9 cellular contexts compared by ENCODE assay signal in the genomic region with DNA sequence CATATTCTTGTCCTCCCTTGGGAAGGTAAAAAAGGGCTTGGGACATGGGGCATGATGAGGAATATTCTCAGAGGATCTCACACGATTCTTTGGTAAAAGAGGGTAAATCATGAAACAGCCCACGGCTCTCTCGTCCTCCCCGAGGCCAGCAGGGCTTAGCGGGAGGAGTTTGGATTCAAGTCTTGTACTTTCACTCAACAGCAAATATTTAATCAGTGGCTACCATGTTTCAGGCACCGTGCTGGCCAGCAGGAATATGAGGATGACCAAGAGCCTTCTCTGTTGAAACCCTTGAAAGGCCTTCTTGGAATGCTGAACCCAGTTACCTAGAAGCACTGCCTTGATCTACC. TPM values are rescaled to one million over a fixed set of nuclear protein-coding genes. Genes with fewer than 3 reads are reported as not detected.
DNase-seq lines count a peak whose midpoint lies in the region; ATAC-seq and TF ChIP-seq lines count a peak whose summit lies in the region.
"Had no signal": no experiment of that assay in that cellular context is flagged by ENCODE, and none has a peak within 500 bp of the region (broad histone marks: within the 10 kb centered on the region; RNA-seq: fewer than 3 reads in every experiment).

No MANE protein-coding gene starts in this region.

- H3K4me3 Mint-ChIP-seq in HFFc6 (peak overlapping the region; percentile 56), immature natural killer cell (no peak overlapping the region)
- peak overlapping the region; percentile 9 for H3K4me3 Mint-ChIP-seq in activated CD8-positive, alpha-beta T cell treated with anti-CD3 and anti-CD28 coated beads, Interleukin-2, amount 10 ng/mL, durations not matched to agents 7 days and 5 days
- peak overlapping the region; percentile 75 for H3K4me3 Mint-ChIP-seq in stimulated activated memory B cell treated with anti-CD40 and anti-IgM and Interleukin-4, amounts not matched to agents 10 μg/mL and 1 μg/mL and 100 μg/mL, for 72 hours

- no peaks in the 10 kb centered on the region for H3K9me3 Mint-ChIP-seq in HFFc6
- H3K9me3 Mint-ChIP-seq in activated CD8-positive, alpha-beta T cell treated with anti-CD3 and anti-CD28 coated beads, Interleukin-2, amount 10 ng/mL, durations not matched to agents 7 days and 5 days (ENCODE audit: insufficient read depth) = no peaks in the 10 kb centered on the region
- H3K9me3 Mint-ChIP-seq in immature natural killer cell = no peaks in the 10 kb centered on the region
- H3K9me3 Mint-ChIP-seq in stimulated activated memory B cell treated with anti-CD40 and anti-IgM and Interleukin-4, amounts not matched to agents 10 μg/mL and 1 μg/mL and 100 μg/mL, for 72 hours = no peaks in the 10 kb centered on the region

- DNase-seq in HFFc6 (no peak), immature natural killer cell (no peak), CD1c-positive myeloid dendritic cell (ENCODE audit: extremely low spot score) (no peak), AG08396 (ENCODE audit: low spot score) (no peak), sciatic nerve (ENCODE audit: low spot score) (no peak), DMS114 treated with DMSO at 0.1 percent for 48 hours (lab: John Stamatoyannopoulos, UW; ENCODE audit: unreplicated experiment) (no peak)
- no peak for DNase-seq in activated CD8-positive, alpha-beta T cell treated with anti-CD3 and anti-CD28 coated beads, Interleukin-2, amount 10 ng/mL, durations not matched to agents 7 days and 5 days
- DNase-seq: effector CD8-positive, alpha-beta T cell had no signal

- H3K36me3 Mint-ChIP-seq in HFFc6 (ENCODE audit: low read depth) = peaks cover 26% of the 10 kb centered on the region
- peaks cover 63% of the 10 kb centered on the region for H3K36me3 Mint-ChIP-seq in activated CD8-positive, alpha-beta T cell treated with anti-CD3 and anti-CD28 coated beads, Interleukin-2, amount 10 ng/mL, durations not matched to agents 7 days and 5 days (ENCODE audit: low read depth)
- no peaks in the 10 kb centered on the region for H3K36me3 Mint-ChIP-seq in immature natural killer cell
- peaks cover 65% of the 10 kb centered on the region for H3K36me3 Mint-ChIP-seq in stimulated activated memory B cell treated with anti-CD40 and anti-IgM and Interleukin-4, amounts not matched to agents 10 μg/mL and 1 μg/mL and 100 μg/mL, for 72 hours

- H3K27ac Mint-ChIP-seq in HFFc6 (peak overlapping the region; percentile 98), immature natural killer cell (peak overlapping the region in 5 of 6 donors; percentile 40 to 75 (median 65))
- peak overlapping the region; percentile 82 for H3K27ac Mint-ChIP-seq in activated CD8-positive, alpha-beta T cell treated with anti-CD3 and anti-CD28 coated beads, Interleukin-2, amount 10 ng/mL, durations not matched to agents 7 days and 5 days
- peak overlapping the region; percentile 90 for H3K27ac Mint-ChIP-seq in stimulated activated memory B cell treated with anti-CD40 and anti-IgM and Interleukin-4, amounts not matched to agents 10 μg/mL and 1 μg/mL and 100 μg/mL, for 72 hours

- H3K4me1 Mint-ChIP-seq in HFFc6 (ENCODE audit: low read depth) = peaks cover 80% of the 10 kb centered on the region
- H3K4me1 Mint-ChIP-seq in activated CD8-positive, alpha-beta T cell treated with anti-CD3 and anti-CD28 coated beads, Interleukin-2, amount 10 ng/mL, durations not matched to agents 7 days and 5 days (ENCODE audit: low read depth) = peaks cover 82% of the 10 kb centered on the region
- peaks cover 61 to 74% of the 10 kb centered on the region in 2 donors for H3K4me1 Mint-ChIP-seq in immature natural killer cell
- H3K4me1 Mint-ChIP-seq in stimulated activated memory B cell treated with anti-CD40 and anti-IgM and Interleukin-4, amounts not matched to agents 10 μg/mL and 1 μg/mL and 100 μg/mL, for 72 hours = peaks cover 83% of the 10 kb centered on the region

- POLR2A ChIA-PET in activated CD8-positive, alpha-beta T cell treated with anti-CD3 and anti-CD28 coated beads, Interleukin-2, amount 10 ng/mL, durations not matched to agents 7 days and 5 days (lab: Charles Lee) = interaction anchor here (0.6 to 2.6 kb wide), 4 partner anchors 9 to 511 kb away, joined by 3 to 28 read pairs (median 6); a partner anchor contains a TSS

- CTCF ChIA-PET in activated CD8-positive, alpha-beta T cell treated with anti-CD3 and anti-CD28 coated beads, Interleukin-2, amount 10 ng/mL, durations not matched to agents 7 days and 5 days (lab: Charles Lee) = interaction anchor here (0.9 to 4.3 kb wide), 5 partner anchors 9 to 88 kb away, joined by 3 to 33 read pairs (median 5); a partner anchor contains a TSS

- H3K27me3 Mint-ChIP-seq in HFFc6 (ENCODE audit: insufficient read depth) (no peaks in the 10 kb centered on the region), immature natural killer cell (ENCODE audit: low read depth in 3 of 3) (peaks cover 0 to 4% (median 0%) of the 10 kb centered on the region in 3 donors)
- no peaks in the 10 kb centered on the region for H3K27me3 Mint-ChIP-seq in activated CD8-positive, alpha-beta T cell treated with anti-CD3 and anti-CD28 coated beads, Interleukin-2, amount 10 ng/mL, durations not matched to agents 7 days and 5 days (ENCODE audit: low read depth)
- H3K27me3 Mint-ChIP-seq in stimulated activated memory B cell treated with anti-CD40 and anti-IgM and Interleukin-4, amounts not matched to agents 10 μg/mL and 1 μg/mL and 100 μg/mL, for 72 hours = no peaks in the 10 kb centered on the region

- intact Hi-C loops in sciatic nerve (cut with DNase I) = no loop called here

- ATAC-seq in activated CD8-positive, alpha-beta T cell treated with anti-CD3 and anti-CD28 coated beads, Interleukin-2, amount 10 ng/mL, durations not matched to agents 7 days and 5 days = no peak
- ATAC-seq in stimulated activated memory B cell treated with anti-CD40 and anti-IgM and Interleukin-4, amounts not matched to agents 10 μg/mL and 1 μg/mL and 100 μg/mL, for 72 hours = no peak
- ATAC-seq in sciatic nerve = no peak

- no peak for TF ChIP-seq CTCF in HFFc6 (IDR thresholded peaks at IDR 0.05)

RNA-seq across cellular contexts. Expression of a gene that starts 8.8 kb away (rescaled TPM):
- 1 to 10 TPM; 5.6 to 8.8 (median 6.6) TPM for total RNA-seq in HFFc6 (2021; fragmentation: NEBNext Ultra II Directional; extraction: Animal tissue kit (Norgen Biotek cat#: 25700))
- 10 to 100 TPM; 17.5 to 23.8 TPM for total RNA-seq in activated CD8-positive, alpha-beta T cell treated with anti-CD3 and anti-CD28 coated beads, Interleukin-2, amount 10 ng/mL, durations not matched to agents 7 days and 5 days
- polyA plus RNA-seq in immature natural killer cell = 1 to 10 TPM; 1.0 to 3.4 (median 3.0) TPM
- total RNA-seq in sciatic nerve = 19.1 TPM

RNA-seq across cellular contexts. Expression of a gene that starts 46.1 kb away (rescaled TPM):
- total RNA-seq in HFFc6 (2021; fragmentation: NEBNext Ultra II Directional; extraction: Animal tissue kit (Norgen Biotek cat#: 25700)) = under 1 TPM in 1 of 6 experiments, not detected in 5; 0.11 TPM
- total RNA-seq in activated CD8-positive, alpha-beta T cell treated with anti-CD3 and anti-CD28 coated beads, Interleukin-2, amount 10 ng/mL, durations not matched to agents 7 days and 5 days = under 1 TPM; 0.52 to 0.55 TPM
- polyA plus RNA-seq in immature natural killer cell = under 1 TPM in 1 of 3 donors, not detected in 2; 0.16 TPM
- total RNA-seq in sciatic nerve = not detected

Comparison
In these comparisons a context has a peak if more than half of its experiments do, and no peak if none do; other contexts are left out.
1. H3K4me3 Mint-ChIP-seq: peak in HFFc6 (single experiment), activated CD8-positive, alpha-beta T cell treated with anti-CD3 and anti-CD28 coated beads, Interleukin-2, amount 10 ng/mL, durations not matched to agents 7 days and 5 days (single experiment) and stimulated activated memory B cell treated with anti-CD40 and anti-IgM and Interleukin-4, amounts not matched to agents 10 μg/mL and 1 μg/mL and 100 μg/mL, for 72 hours (single experiment); none in immature natural killer cell (0 of 5).
2. Peak in every context shown above with its lines, with median percentiles within 50 percentile points of each other: H3K27ac Mint-ChIP-seq.